Comparison of ENCODE assay signal across 10 cellular contexts in genomic region chr3:69761896-69762789, GRCh38. TPM values are rescaled to one million over a fixed set of nuclear protein-coding genes. Genes with fewer than 3 reads are reported as not detected.
DNase-seq lines count a peak whose midpoint lies in the region; ATAC-seq lines count a peak whose summit lies in the region.
"Had no signal": no experiment of that assay in that cellular context is flagged by ENCODE, and none has a peak within 500 bp of the region (broad histone marks: within the 10 kb centered on the region; RNA-seq: fewer than 3 reads in every experiment).

No MANE protein-coding gene starts in this region.

- H3K9me3 Mint-ChIP-seq in activated CD4-positive, alpha-beta T cell treated with anti-CD3 and anti-CD28 coated beads, Interleukin-2, amount 10 ng/mL, durations not matched to agents 24 days and 14 days = no peaks in the 10 kb centered on the region
- H3K9me3 Mint-ChIP-seq: activated T-cell treated with anti-CD3 and anti-CD28 coated beads, Interleukin-2, amount 50 U/mL, for 24 hours had no signal

- H3K27ac Mint-ChIP-seq in activated CD4-positive, alpha-beta T cell treated with anti-CD3 and anti-CD28 coated beads, Interleukin-2, amount 10 ng/mL, durations not matched to agents 24 days and 14 days = no peak overlapping the region
- H3K27ac Mint-ChIP-seq: activated T-cell treated with anti-CD3 and anti-CD28 coated beads, Interleukin-2, amount 50 U/mL, for 24 hours had no signal

- H3K4me3 Mint-ChIP-seq in activated CD4-positive, alpha-beta T cell treated with anti-CD3 and anti-CD28 coated beads, Interleukin-2, amount 10 ng/mL, durations not matched to agents 24 days and 14 days = no peak overlapping the region
- H3K4me3 Mint-ChIP-seq: activated T-cell treated with anti-CD3 and anti-CD28 coated beads, Interleukin-2, amount 50 U/mL, for 24 hours had no signal

- intact Hi-C loops in activated CD4-positive, alpha-beta T cell treated with anti-CD3 and anti-CD28 coated beads, Interleukin-2, amount 10 ng/mL, durations not matched to agents 24 days and 14 days (cut with micrococcal nuclease) = no loop called here

- ATAC-seq in GM19372 (IDR thresholded peaks at IDR 0.05; ENCODE audit: low read depth, unreplicated experiment) = peak; percentile 72

- peak; percentile 60 for DNase-seq in A172 (ENCODE audit: low spot score)
- DNase-seq in LHCN-M2 (ENCODE audit: low read depth) = peak; percentile 79
- peak; percentile 35 for DNase-seq in fibroblast of peridontal ligament (ENCODE audit: extremely low read depth)
- no peak for DNase-seq in epidermal melanocyte (ENCODE audit: insufficient read length, low spot score)
- no peak for DNase-seq in SW480 (ENCODE audit: low spot score)
- no peak for DNase-seq in C1 segment of cervical spinal cord (lab: John Stamatoyannopoulos, UW)
- DNase-seq in activated CD4-positive, alpha-beta T cell treated with anti-CD3 and anti-CD28 coated beads, Interleukin-2, amount 10 ng/mL, durations not matched to agents 24 days and 14 days = no peak
- DNase-seq: activated T-cell treated with anti-CD3 and anti-CD28 coated beads, Interleukin-2, amount 50 U/mL, for 24 hours; NK-92 treated with Interleukin-12 subunit alpha and Interleukin-12 subunit beta, amount 100 ng/mL, for 24 hours had no signal

- H3K27me3 Mint-ChIP-seq in activated CD4-positive, alpha-beta T cell treated with anti-CD3 and anti-CD28 coated beads, Interleukin-2, amount 10 ng/mL, durations not matched to agents 24 days and 14 days = peaks cover 1% of the 10 kb centered on the region
- H3K27me3 Mint-ChIP-seq: activated T-cell treated with anti-CD3 and anti-CD28 coated beads, Interleukin-2, amount 50 U/mL, for 24 hours had no signal

- peaks cover 3% of the 10 kb centered on the region for H3K4me1 Mint-ChIP-seq in activated CD4-positive, alpha-beta T cell treated with anti-CD3 and anti-CD28 coated beads, Interleukin-2, amount 10 ng/mL, durations not matched to agents 24 days and 14 days

- H3K36me3 Mint-ChIP-seq in activated CD4-positive, alpha-beta T cell treated with anti-CD3 and anti-CD28 coated beads, Interleukin-2, amount 10 ng/mL, durations not matched to agents 24 days and 14 days (ENCODE audit: low read depth) = no peaks in the 10 kb centered on the region

RNA-seq across cellular contexts. Expression of gene MITF, which starts 22.9 kb away (rescaled TPM):
- total RNA-seq in A172 (2014; rRNA removed; shearing (Covaris generic)) = 22.9 and 25.6 TPM in 2 replicates
- total RNA-seq in LHCN-M2 (2014; rRNA removed) = 5.4 and 7.1 TPM in 2 replicates
- polyA plus RNA-seq in LHCN-M2 (2012) = 2.7 TPM
- total RNA-seq in activated CD4-positive, alpha-beta T cell treated with anti-CD3 and anti-CD28 coated beads, Interleukin-2, amount 10 ng/mL, durations not matched to agents 24 days and 14 days = 0.16 and 0.52 TPM in 2 replicates

Comparison
In these comparisons a context has a peak if more than half of its experiments do, and no peak if none do; other contexts are left out.
1. DNase-seq: peak in A172 (single experiment), LHCN-M2 (single experiment) and fibroblast of peridontal ligament (single experiment); none in epidermal melanocyte (single experiment), SW480 (single experiment), C1 segment of cervical spinal cord (0 of 14) and activated CD4-positive, alpha-beta T cell treated with anti-CD3 and anti-CD28 coated beads, Interleukin-2, amount 10 ng/mL, durations not matched to agents 24 days and 14 days (single experiment).